22 cellular contexts compared by ENCODE assay signal in the genomic region with DNA sequence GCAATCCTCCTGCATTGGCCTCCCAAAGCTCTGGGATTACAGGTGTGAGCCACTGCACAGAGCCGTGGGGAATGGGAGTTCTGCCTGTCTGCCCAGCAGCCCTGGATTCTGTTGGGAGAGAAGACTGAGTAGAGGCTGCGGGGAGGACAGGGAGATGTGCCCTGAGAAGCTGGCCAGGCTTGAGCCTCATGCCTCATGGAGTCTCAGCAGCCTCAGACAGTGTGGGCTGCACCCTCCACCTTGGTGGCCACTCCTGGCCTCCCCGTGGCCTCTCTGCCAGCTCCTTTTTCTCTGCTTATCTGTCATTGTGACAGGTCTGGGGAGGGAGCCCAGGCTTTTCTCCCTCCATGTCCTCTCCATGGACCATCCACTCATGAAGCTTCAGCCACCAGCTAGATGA. TPM values are rescaled to one million over a fixed set of nuclear protein-coding genes. Genes with fewer than 3 reads are reported as not detected.
DNase-seq lines count a peak whose midpoint lies in the region; ATAC-seq, FAIRE-seq and TF ChIP-seq lines count a peak whose summit lies in the region.
"Had no signal": no experiment of that assay in that cellular context is flagged by ENCODE, and none has a peak within 500 bp of the region (broad histone marks: within the 10 kb centered on the region; RNA-seq: fewer than 3 reads in every experiment).

No MANE protein-coding gene starts in this region.

- H4K20me1 ChIP-seq in K562 (replicated peaks; ENCODE audit: control insufficient read depth, insufficient read depth, low read length): peaks cover 10% of the 10 kb centered on the region; the same call in 1 of the 2 replicates

- DNase-seq in right atrium auricular region (ENCODE audit: low spot score) (no peak), cardiac septum (ENCODE audit: low spot score) (no peak), K562 (ENCODE audit: extremely low read depth in 1 of 4, low spot score in 3 of 4) (no peak), posterior vena cava (ENCODE audit: low spot score) (peak; percentile 35), C1 segment of cervical spinal cord (lab: John Stamatoyannopoulos, UW) (no peak), AML-193 (lab: John Stamatoyannopoulos, UW) (no peak), AG20443 (ENCODE audit: low spot score) (no peak)
- DNase-seq: CD4-positive, alpha-beta T cell; DND-41; Kasumi-1; NCI-H1694; NCI-H2081; NCI-H2171; NCI-H345; NCI-H524; NCI-H774; Peyer's patch had no signal

- no TSS peak for BruUV-seq in K562 (replicated peaks; lab: Mats Ljungman, UMichigan)

- H3K9ac ChIP-seq in K562 (ENCODE audit: insufficient read depth in 1 of 2, low read depth in 2 of 2, low read length in 2 of 2): no peak overlapping the region

- CTCF ChIA-PET in K562 (lab: Yijun Ruan, JAX; ENCODE audit: low intra/inter-chr PET ratio): no interaction called here

- no peak for TF ChIP-seq POLR2A in K562 (conservative IDR thresholded peaks at IDR 0.05)

- in situ Hi-C loops in K562 (cut with MboI): no loop called here

- intact Hi-C loops in cardiac septum (cut with DNase I): no loop called here
- intact Hi-C loops in K562 (cut with micrococcal nuclease): loop anchor here (5.0 kb wide), 1 partner anchor 77 kb away; no protein-coding TSS in a partner anchor
- intact Hi-C loops in posterior vena cava (cut with DNase I): no loop called here

- POLR2A ChIA-PET in K562 (lab: Yijun Ruan, JAX): interaction anchor here (0.6 to 1.2 kb wide), 6 partner anchors 8 to 612 kb away, joined by 3 to 4 read pairs (median 3); no protein-coding TSS in a partner anchor

- no peak for ATAC-seq in K562
- ATAC-seq: A549 had no signal

- TF ChIP-seq EP300 in K562 (IDR thresholded peaks at IDR 0.05; ENCODE audit: low read length): no peak

- FAIRE-seq in K562 (lab: Jason Lieb, UNC): no peak
- FAIRE-seq: A549, GM12891, GM18507, H1 had no signal

- peaks cover 0 to 97% of the 10 kb centered on the region in 2 donors for H3K4me1 ChIP-seq in right atrium auricular region
- H3K4me1 ChIP-seq in K562 (replicated peaks in 1 of 2; ENCODE audit: control insufficient read depth in 2 of 2, insufficient read depth in 2 of 2, low read length in 2 of 2): peaks cover 0 to 12% of the 10 kb centered on the region in 2 experiments; a peak in 2 of 5 replicates
- H3K4me1 ChIP-seq: A549, Peyer's patch had no signal

- H3K4me2 ChIP-seq in K562 (ENCODE audit: insufficient read depth, low read length): no peak overlapping the region
- H3K4me2 ChIP-seq: A549 had no signal

- H3K4me3 ChIP-seq in right atrium auricular region (no peak overlapping the region), K562 (no peak overlapping the region)
- H3K4me3 ChIP-seq: A549, Peyer's patch had no signal

- H3K9me3 ChIP-seq in right atrium auricular region (no peaks in the 10 kb centered on the region), K562 (replicated peaks; ENCODE audit: control insufficient read depth, insufficient read depth, low read depth, low read length) (no peaks in the 10 kb centered on the region)
- H3K9me3 ChIP-seq: A549, Peyer's patch had no signal

- H2AFZ ChIP-seq in K562 (ENCODE audit: low read depth, low read length): no peak overlapping the region

- TF ChIP-seq RAD21 in K562 (CRISPR knock-in tag; conservative IDR thresholded peaks at IDR 0.05 in 1 of 2, IDR thresholded peaks at IDR 0.05 in 1 of 2): no peak

- no peaks in the 10 kb centered on the region for H3K9me1 ChIP-seq in K562 (ENCODE audit: control insufficient read depth, insufficient read depth, low read length)

- no peaks in the 10 kb centered on the region for H3K79me2 ChIP-seq in K562 (ENCODE audit: control insufficient read depth, insufficient read depth, low read length)

- WGBS in K562 (ENCODE audit: insufficient coverage, low coverage, missing lambda C conversion rate): 8% methylated on average over 3 of the region's 3 CpGs

- H3K27ac ChIP-seq in right atrium auricular region: peak overlapping the region; percentile 73 to 75
- no peak overlapping the region for H3K27ac ChIP-seq in K562 (ENCODE audit: extremely low read depth, low read depth, low read length)
- H3K27ac ChIP-seq: A549, Peyer's patch had no signal

- TF ChIP-seq CTCF in right atrium auricular region (IDR thresholded peaks at IDR 0.05) (no peak), K562 (IDR thresholded peaks at IDR 0.05 in 2 of 3, conservative IDR thresholded peaks at IDR 0.05 in 1 of 3; ENCODE audit: insufficient read depth in 2 of 3, low read depth in 1 of 3, low read length in 3 of 3) (no peak)

- H3K27me3 ChIP-seq in right atrium auricular region: no peaks in the 10 kb centered on the region
- peaks cover 28 to 65% of the 10 kb centered on the region in 2 experiments for H3K27me3 ChIP-seq in K562 (ENCODE audit: control insufficient read depth in 2 of 2, insufficient read depth in 2 of 2, low read length in 2 of 2)
- H3K27me3 ChIP-seq: Peyer's patch had no signal

- H3K36me3 ChIP-seq in right atrium auricular region (peaks cover 41% of the 10 kb centered on the region), K562 (ENCODE audit: control insufficient read depth, insufficient read depth, low read length) (no peaks in the 10 kb centered on the region)
- H3K36me3 ChIP-seq: Peyer's patch had no signal

TF ChIP-seq in K562, 482 proteins besides CTCF, POLR2A, EP300 and RAD21:
- TF ChIP-seq TCF7 (IDR thresholded peaks at IDR 0.05; ENCODE audit: borderline replicate concordance): no peak
- no peak for TF ChIP-seq NRF1 (conservative IDR thresholded peaks at IDR 0.05 in 1 of 2, IDR thresholded peaks at IDR 0.05 in 1 of 2)
- TF ChIP-seq, protein P1, sequence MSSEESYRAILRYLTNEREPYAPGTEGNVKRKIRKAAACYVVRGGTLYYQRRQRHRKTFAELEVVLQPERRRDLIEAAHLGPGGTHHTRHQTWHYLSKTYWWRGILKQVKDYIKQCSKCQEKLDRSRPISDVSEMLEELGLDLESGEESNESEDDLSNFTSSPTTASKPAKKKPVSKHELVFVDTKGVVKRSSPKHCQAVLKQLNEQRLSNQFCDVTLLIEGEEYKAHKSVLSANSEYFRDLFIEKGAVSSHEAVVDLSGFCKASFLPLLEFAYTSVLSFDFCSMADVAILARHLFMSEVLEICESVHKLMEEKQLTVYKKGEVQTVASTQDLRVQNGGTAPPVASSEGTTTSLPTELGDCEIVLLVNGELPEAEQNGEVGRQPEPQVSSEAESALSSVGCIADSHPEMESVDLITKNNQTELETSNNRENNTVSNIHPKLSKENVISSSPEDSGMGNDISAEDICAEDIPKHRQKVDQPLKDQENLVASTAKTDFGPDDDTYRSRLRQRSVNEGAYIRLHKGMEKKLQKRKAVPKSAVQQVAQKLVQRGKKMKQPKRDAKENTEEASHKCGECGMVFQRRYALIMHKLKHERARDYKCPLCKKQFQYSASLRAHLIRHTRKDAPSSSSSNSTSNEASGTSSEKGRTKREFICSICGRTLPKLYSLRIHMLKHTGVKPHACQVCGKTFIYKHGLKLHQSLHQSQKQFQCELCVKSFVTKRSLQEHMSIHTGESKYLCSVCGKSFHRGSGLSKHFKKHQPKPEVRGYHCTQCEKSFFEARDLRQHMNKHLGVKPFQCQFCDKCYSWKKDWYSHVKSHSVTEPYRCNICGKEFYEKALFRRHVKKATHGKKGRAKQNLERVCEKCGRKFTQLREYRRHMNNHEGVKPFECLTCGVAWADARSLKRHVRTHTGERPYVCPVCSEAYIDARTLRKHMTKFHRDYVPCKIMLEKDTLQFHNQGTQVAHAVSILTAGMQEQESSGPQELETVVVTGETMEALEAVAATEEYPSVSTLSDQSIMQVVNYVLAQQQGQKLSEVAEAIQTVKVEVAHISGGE (CRISPR knock-in tag; IDR thresholded peaks at IDR 0.05): no peak
- peak; percentile 24 for TF ChIP-seq MEIS2 (IDR thresholded peaks at IDR 0.05; ENCODE audit: partially characterized antibody)
- TF ChIP-seq FOXP1 (CRISPR knock-in tag; IDR thresholded peaks at IDR 0.05): no peak

RNA-seq across cellular contexts. Expression of gene DKK3, which starts 43.2 kb away (rescaled TPM):
- total RNA-seq in right atrium auricular region: 1,000 to 10,000 TPM; 2,934 to 5,316 TPM
- 980 TPM for total RNA-seq in cardiac septum
- not detected in 2 replicates for total RNA-seq in K562 (2011; cell fraction: chromatin; rRNA removed; ENCODE audit: low replicate concordance)
- not detected in 2 replicates for total RNA-seq in K562 (2011; cell fraction: nucleolus; rRNA removed)
- not detected in 2 replicates for total RNA-seq in K562 (2011; cell fraction: nucleoplasm; rRNA removed)
- not detected in 2 replicates for total RNA-seq in K562 (2014; rRNA removed)
- total RNA-seq in K562 (2014; rRNA removed; fragmentation: Illumina TruSeq; extraction: Trizol): not detected in 2 replicates
- not detected in 2 replicates for total RNA-seq in K562 (2015; rRNA removed; fragmentation: Illumina TruSeq; extraction: Trizol)
- 0.38 and 0.40 TPM in 2 replicates for total RNA-seq in K562 (2021)
- 0.14 TPM in 1 of 2 replicates, not detected in the other for polyA plus RNA-seq in K562 (2011; rRNA removed)
- not detected in 2 replicates for polyA plus RNA-seq in K562 (2011; cell fraction: cytosol; rRNA removed)
- polyA plus RNA-seq in K562 (2011; cell fraction: nucleus; rRNA removed): not detected in 2 replicates
- polyA plus RNA-seq in K562 (2012): not detected in 2 replicates
- polyA plus RNA-seq in K562 (2014; fragmentation: Illumina TruSeq; extraction: Trizol): not detected in 2 replicates
- not detected for polyA plus RNA-seq in K562 (2014; fragmentation: Nextera tagmentation; extraction: Ambion mirVana)
- 0.85 TPM in 1 of 2 replicates, not detected in the other for polyA plus RNA-seq in K562 (2014; rRNA removed)
- not detected in 2 replicates for polyA minus RNA-seq in K562 (2011; rRNA and poly(A)+ RNA removed)
- polyA minus RNA-seq in K562 (2011; cell fraction: cytosol; rRNA and poly(A)+ RNA removed): not detected in 2 replicates
- not detected in 2 replicates for polyA minus RNA-seq in K562 (2011; cell fraction: nucleus; rRNA and poly(A)+ RNA removed)
- total RNA-seq in posterior vena cava: 100 to 1,000 TPM; 117 to 138 TPM
- total RNA-seq: OCI-LY7 had no signal

Comparison
In these comparisons a context has a peak if more than half of its experiments do, and no peak if none do; other contexts are left out.
1. RNA of gene DKK3, which starts 43.2 kb away (total RNA-seq): 2,934 to 5,316 TPM in right atrium auricular region, 980 TPM in cardiac septum (single experiment) and 117 to 138 TPM in posterior vena cava; 0.38 to 0.40 TPM in K562; every median in the first group is over 10 times any median in the second.